ENCODE assay signal across 9 cellular contexts in the genomic region with DNA sequence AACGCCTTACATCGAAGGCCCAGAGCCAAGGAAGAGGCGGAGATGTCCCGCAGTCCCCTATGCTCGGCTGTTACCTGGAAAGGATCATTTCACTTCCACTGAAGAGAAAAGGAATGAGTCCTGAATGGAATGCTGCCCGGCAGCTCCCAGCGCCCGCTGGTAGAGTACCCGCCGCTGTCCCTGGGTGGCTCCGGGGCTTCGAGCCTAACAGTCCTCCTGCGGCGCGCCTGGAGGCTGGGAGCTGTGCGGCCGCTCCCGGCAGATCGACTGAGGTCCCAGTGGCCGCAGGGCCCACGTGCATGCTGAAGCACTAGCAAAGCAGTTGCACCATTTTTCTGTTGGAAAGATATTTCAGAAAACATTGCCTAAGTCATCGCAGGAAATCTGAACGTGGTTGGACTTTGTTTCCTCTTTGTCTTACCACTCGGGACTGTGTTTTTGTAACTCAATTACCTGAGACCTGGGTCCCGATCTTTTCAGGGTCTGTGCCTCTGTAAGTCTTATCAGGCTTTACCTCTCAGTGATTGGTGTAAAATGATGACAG. TPM values are rescaled to one million over a fixed set of nuclear protein-coding genes. Genes with fewer than 3 reads are reported as not detected.
DNase-seq lines count a peak whose midpoint lies in the region; ATAC-seq and TF ChIP-seq lines count a peak whose summit lies in the region.
"Had no signal": no experiment of that assay in that cellular context is flagged by ENCODE, and none has a peak within 500 bp of the region (broad histone marks: within the 10 kb centered on the region; RNA-seq: fewer than 3 reads in every experiment).

No MANE protein-coding gene starts in this region.

- H3K4me1 ChIP-seq in Loucy (ENCODE audit: insufficient read depth, low read length, poor library complexity, severe bottlenecking) (peaks cover 27% of the 10 kb centered on the region), adipocyte (ENCODE audit: control insufficient read depth, insufficient read depth, low read length) (peaks cover 39% of the 10 kb centered on the region), prostate gland (replicated peaks) (peaks cover 11% of the 10 kb centered on the region)

- no peaks in the 10 kb centered on the region for H3K9me3 ChIP-seq in Loucy (ENCODE audit: insufficient read depth, low read depth, low read length)
- H3K9me3 ChIP-seq in adipocyte (ENCODE audit: control insufficient read depth, low read length), result no peaks in the 10 kb centered on the region
- H3K9me3 ChIP-seq in prostate gland, result no peaks in the 10 kb centered on the region

- DNase-seq in DMS114 treated with DMSO at 0.1 percent for 48 hours (lab: John Stamatoyannopoulos, UW; ENCODE audit: unreplicated experiment), result peak; percentile 47
- peak; percentile 36 for DNase-seq in adipocyte (ENCODE audit: low read depth)
- peak; percentile 36 to 55 for DNase-seq in hippocampal formation (lab: John Stamatoyannopoulos, UW)
- DNase-seq in prostate gland (ENCODE audit: low spot score), result peak; percentile 58
- no peak for DNase-seq in ACHN
- no peak for DNase-seq in GM20000 (ENCODE audit: low spot score)

- in situ Hi-C loops in ACHN (cut with HindIII; ENCODE audit: low pct_ligation_motif_present, low pct_unique_long_range_greater_than_20kb, low sequenced_read_pairs), result no loop called here

- H3K4me2 ChIP-seq in Loucy (ENCODE audit: low read depth, low read length, poor library complexity, severe bottlenecking), result peak overlapping the region; percentile 90

- H3K79me2 ChIP-seq in Loucy (ENCODE audit: insufficient read depth, low read length), result no peaks in the 10 kb centered on the region

- H2AFZ ChIP-seq in Loucy (ENCODE audit: low read length), result peak overlapping the region; percentile 77

- no peak for TF ChIP-seq POLR2A in prostate gland (IDR thresholded peaks at IDR 0.05)

- H3K4me3 ChIP-seq in Loucy (ENCODE audit: low read length, poor library complexity, severe bottlenecking) (peak overlapping the region; percentile 87), adipocyte (ENCODE audit: low read length) (peak overlapping the region; percentile 92), prostate gland (peak overlapping the region; percentile 79 to 80)

- intact Hi-C loops in prostate gland (cut with DNase I), result loop anchor here (5.0 to 10.0 kb wide), 3 partner anchors 294 to 892 kb away; partner anchors contain the start of genes C15orf61 and MAP2K5

- H3K9ac ChIP-seq in Loucy (ENCODE audit: low read depth, low read length, poor library complexity, severe bottlenecking) (peak overlapping the region; percentile 86), adipocyte (ENCODE audit: low read length) (peak overlapping the region; percentile 94)

- H3K36me3 ChIP-seq in Loucy (ENCODE audit: insufficient read depth, low read length), result no peaks in the 10 kb centered on the region
- no peaks in the 10 kb centered on the region for H3K36me3 ChIP-seq in adipocyte (ENCODE audit: control insufficient read depth, insufficient read depth, low read length, severe bottlenecking)
- no peaks in the 10 kb centered on the region for H3K36me3 ChIP-seq in prostate gland

- no peaks in the 10 kb centered on the region for H3K27me3 ChIP-seq in Loucy (ENCODE audit: insufficient read depth, low read length, poor library complexity, severe bottlenecking)
- H3K27me3 ChIP-seq in adipocyte (replicated peaks; ENCODE audit: control insufficient read depth, insufficient read depth, low read length), result peaks cover 25% of the 10 kb centered on the region
- no peaks in the 10 kb centered on the region for H3K27me3 ChIP-seq in prostate gland (replicated peaks; ENCODE audit: insufficient read depth)

- no peaks in the 10 kb centered on the region; the same call in 1 of the 2 replicates for H3F3A ChIP-seq in Loucy (ENCODE audit: low read depth)

- TF ChIP-seq CTCF in Loucy (conservative IDR thresholded peaks at IDR 0.05; ENCODE audit: low read length), result no peak
- peak in 2 of 4 experiments; percentile 28 to 33 for TF ChIP-seq CTCF in prostate gland (IDR thresholded peaks at IDR 0.05)
- TF ChIP-seq CTCF in GM20000 (IDR thresholded peaks at IDR 0.05; ENCODE audit: extremely low read depth, missing control alignments), result no peak

- 2% methylated on average over 25 of the region's 25 CpGs for WGBS in prostate gland

- no peaks in the 10 kb centered on the region for H3K9me2 ChIP-seq in Loucy (replicated peaks; ENCODE audit: low read depth, low read length)

- ATAC-seq in GM18502 (IDR thresholded peaks at IDR 0.05; ENCODE audit: poor library complexity, unreplicated experiment), result no peak

- no peaks in the 10 kb centered on the region for H4K20me1 ChIP-seq in Loucy (ENCODE audit: insufficient read depth, low read length, poor library complexity, severe bottlenecking)

- H3K27ac ChIP-seq in prostate gland, result peak overlapping the region; percentile 50 to 97

RNA-seq across cellular contexts. Expression of gene RNU6-1, which starts 1.0 kb away (rescaled TPM):
- total RNA-seq in prostate gland, result not detected
- total RNA-seq: SK-MEL-5 had no signal

RNA-seq across cellular contexts. Expression of gene SKOR1, which starts 13.6 kb away (rescaled TPM):
- 1 to 10 TPM in 1 of 2 donors, under 1 TPM in 1; 0.59 to 1.7 TPM for total RNA-seq in prostate gland
- total RNA-seq: SK-MEL-5 had no signal

Comparison
In these comparisons a context has a peak if more than half of its experiments do, and no peak if none do; other contexts are left out.
1. DNase-seq: peak in DMS114 treated with DMSO at 0.1 percent for 48 hours (single experiment), adipocyte (single experiment), hippocampal formation (2 of 2) and prostate gland (single experiment); none in ACHN (single experiment) and GM20000 (single experiment).
2. Peak in every context shown above with its lines, with median percentiles within 50 percentile points of each other: H3K4me3 ChIP-seq.